Comparison of ENCODE assay signal across 13 cellular contexts in the genomic region with DNA sequence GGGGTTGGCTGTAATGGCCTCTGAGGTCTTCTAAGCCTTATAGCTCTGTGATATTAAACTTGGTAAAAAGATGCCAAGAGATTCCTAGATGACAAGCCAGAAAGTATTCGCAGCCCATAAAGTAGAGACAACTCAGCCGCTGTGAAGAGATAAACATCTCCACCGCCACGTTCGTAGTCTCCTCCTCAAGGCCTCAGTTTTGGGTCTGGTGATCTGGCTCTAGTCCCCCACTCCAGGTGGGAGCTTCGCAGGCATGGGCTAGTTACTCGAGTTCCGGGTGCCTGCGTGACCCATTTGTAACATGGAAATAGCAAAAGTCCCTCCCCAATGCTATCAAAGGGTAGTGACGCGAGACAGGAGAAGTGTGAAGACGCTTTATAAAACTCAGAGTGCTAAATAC.
"Had no signal": no experiment of that assay in that cellular context is flagged by ENCODE, and none has a peak within 500 bp of the region (broad histone marks: within the 10 kb centered on the region; RNA-seq: fewer than 3 reads in every experiment).

No MANE protein-coding gene starts in this region.

- ATAC-seq: activated CD4-positive, alpha-beta T cell treated with anti-CD3 and anti-CD28 coated beads for 36 hours; activated CD8-positive, alpha-beta T cell treated with anti-CD3 and anti-CD28 coated beads, Interleukin-2, amount 10 ng/mL, durations not matched to agents 7 days and 5 days; mucosa of descending colon; naive thymus-derived CD8-positive, alpha-beta T cell had no signal

- H3K9me3 Mint-ChIP-seq: activated naive CD8-positive, alpha-beta T cell treated with anti-CD3 and anti-CD28 coated beads, Interleukin-2, amount 10 ng/mL, durations not matched to agents 7 days and 5 days; dendritic cell treated with granulocyte-macrophage colony-stimulating factor and Interleukin-4, amounts not matched to agents 40 ng/mL and 50 ng/mL, for 4 days had no signal

- H3K36me3 Mint-ChIP-seq: activated naive CD8-positive, alpha-beta T cell treated with anti-CD3 and anti-CD28 coated beads, Interleukin-2, amount 10 ng/mL, durations not matched to agents 7 days and 5 days had no signal

- H3K4me3 Mint-ChIP-seq: activated CD4-positive, alpha-beta T cell treated with anti-CD3 and anti-CD28 coated beads for 36 hours; activated CD8-positive, alpha-beta T cell treated with anti-CD3 and anti-CD28 coated beads, Interleukin-2, amount 10 ng/mL, durations not matched to agents 7 days and 5 days; dendritic cell treated with granulocyte-macrophage colony-stimulating factor and Interleukin-4, amounts not matched to agents 40 ng/mL and 50 ng/mL, for 4 days had no signal

- DNase-seq: activated CD4-positive, alpha-beta T cell treated with anti-CD3 and anti-CD28 coated beads for 36 hours; activated CD8-positive, alpha-beta T cell treated with anti-CD3 and anti-CD28 coated beads, Interleukin-2, amount 10 ng/mL, durations not matched to agents 7 days and 5 days; activated naive CD8-positive, alpha-beta T cell treated with anti-CD3 and anti-CD28 coated beads, Interleukin-2, amount 10 ng/mL, durations not matched to agents 7 days and 5 days; effector memory CD4-positive, alpha-beta T cell; heart left ventricle; left cardiac atrium; mucosa of descending colon; naive thymus-derived CD8-positive, alpha-beta T cell; stimulated activated CD4-positive, alpha-beta T cell treated with anti-CD3 and anti-CD28 coated beads, Interleukin-15, amount 100 ng/mL, for 24 hours; stimulated activated CD4-positive, alpha-beta T cell treated with anti-CD3 and anti-CD28 coated beads, Interleukin-4, amount 100 ng/mL, for 1 hour; stimulated activated naive CD4-positive, alpha-beta T cell; T-helper 2 cell had no signal

- H3K27ac Mint-ChIP-seq: activated CD4-positive, alpha-beta T cell treated with anti-CD3 and anti-CD28 coated beads for 36 hours; activated CD8-positive, alpha-beta T cell treated with anti-CD3 and anti-CD28 coated beads, Interleukin-2, amount 10 ng/mL, durations not matched to agents 7 days and 5 days; activated naive CD8-positive, alpha-beta T cell treated with anti-CD3 and anti-CD28 coated beads, Interleukin-2, amount 10 ng/mL, durations not matched to agents 7 days and 5 days; dendritic cell treated with granulocyte-macrophage colony-stimulating factor and Interleukin-4, amounts not matched to agents 40 ng/mL and 50 ng/mL, for 4 days had no signal
